Comparison of ENCODE assay signal across 9 cellular contexts in the genomic region with DNA sequence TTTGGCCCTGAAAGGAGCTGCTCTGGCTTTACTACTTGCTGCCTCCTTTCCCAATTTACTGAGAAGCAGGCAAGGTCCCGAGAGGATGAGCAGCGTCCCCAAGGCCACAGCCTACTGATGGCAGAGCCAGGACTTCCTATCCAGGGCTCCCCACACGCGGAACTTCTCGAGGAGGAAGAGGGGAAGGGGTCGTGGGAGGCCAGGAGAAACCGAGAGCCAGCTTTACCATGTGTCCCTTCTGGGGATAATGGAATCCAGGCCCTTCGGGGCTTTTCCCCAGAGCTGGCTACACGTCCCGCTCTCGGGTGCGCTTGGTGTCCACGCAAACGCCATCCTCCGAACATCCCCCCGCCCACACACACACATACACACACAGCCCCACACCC. TPM values are rescaled to one million over a fixed set of nuclear protein-coding genes. Genes with fewer than 3 reads are reported as not detected.
A peak's percentile ranks its signal among the peaks of the same experiment; 100 is the strongest.
DNase-seq lines count a peak whose midpoint lies in the region; ATAC-seq and TF ChIP-seq lines count a peak whose summit lies in the region.
"Had no signal": no experiment of that assay in that cellular context is flagged by ENCODE, and none has a peak within 500 bp of the region (broad histone marks: within the 10 kb centered on the region; RNA-seq: fewer than 3 reads in every experiment).

No MANE protein-coding gene starts in this region.

- no peak for ATAC-seq in Right ventricle myocardium inferior
- no peak for ATAC-seq in mucosa of descending colon
- ATAC-seq in GM21367 (IDR thresholded peaks at IDR 0.05; ENCODE audit: unreplicated experiment), result no peak

- intact Hi-C loops in left ventricle myocardium inferior (cut with micrococcal nuclease), result no loop called here
- intact Hi-C loops in Right ventricle myocardium inferior (cut with DNase I), result no loop called here
- intact Hi-C loops in mucosa of descending colon (cut with DNase I, micrococcal nuclease), result no loop called here

- H3K36me3 ChIP-seq in left ventricle myocardium inferior (no peaks in the 10 kb centered on the region), mucosa of descending colon (ENCODE audit: low read depth) (no peaks in the 10 kb centered on the region)

- peak overlapping the region; percentile 84 for H3K4me3 ChIP-seq in left ventricle myocardium inferior
- H3K4me3 ChIP-seq in cardiac fibroblast (replicated peaks in 1 of 2; ENCODE audit: low read depth in 2 of 2, low read length in 2 of 2), result peak overlapping the region; percentile 72 to 76
- peak overlapping the region; percentile 24 for H3K4me3 ChIP-seq in mucosa of descending colon

- TF ChIP-seq CTCF in left ventricle myocardium inferior (IDR thresholded peaks at IDR 0.05; ENCODE audit: borderline replicate concordance), result no peak
- TF ChIP-seq CTCF in cardiac fibroblast (IDR thresholded peaks at IDR 0.05; ENCODE audit: low read depth, low read length), result no peak
- no peak for TF ChIP-seq CTCF in mucosa of descending colon (IDR thresholded peaks at IDR 0.05)

- no peaks in the 10 kb centered on the region for H3K9me3 ChIP-seq in left ventricle myocardium inferior (replicated peaks)
- H3K9me3 ChIP-seq in mucosa of descending colon, result no peaks in the 10 kb centered on the region

- DNase-seq in left ventricle myocardium inferior (no peak), Right ventricle myocardium inferior (ENCODE audit: missing footprints) (no peak), cardiac fibroblast (ENCODE audit: low read depth in 2 of 2) (no peak), mucosa of descending colon (no peak), SW 1271 (lab: John Stamatoyannopoulos, UW) (no peak), AG20443 (ENCODE audit: low spot score) (no peak), NOMO-1 treated with DMSO at 0.1 percent for 48 hours (lab: John Stamatoyannopoulos, UW; ENCODE audit: unreplicated experiment) (no peak)

- no peaks in the 10 kb centered on the region for H3K27me3 ChIP-seq in left ventricle myocardium inferior (ENCODE audit: low read depth)

- peak overlapping the region; percentile 99 for H3K27ac ChIP-seq in left ventricle myocardium inferior (replicated peaks)

- peaks cover 60% of the 10 kb centered on the region for H3K4me1 ChIP-seq in left ventricle myocardium inferior
- H3K4me1 ChIP-seq in mucosa of descending colon (ENCODE audit: low read depth), result peaks cover 24% of the 10 kb centered on the region

RNA-seq across cellular contexts. Expression of a gene that starts 4.3 kb away (rescaled TPM):
- total RNA-seq in left ventricle myocardium inferior, result 38.7 TPM
- total RNA-seq in Right ventricle myocardium inferior, result 31.1 TPM
- 10 to 100 TPM in 2 of 3 donors, 1 to 10 TPM in 1; 8.1 to 94.0 (median 20.2) TPM for total RNA-seq in mucosa of descending colon
- total RNA-seq: T-helper 2 cell treated with Interferon-gamma antibody and Interleukin-4, amounts not matched to agents 100 ng/mL and 5 ng/mL, for 36 hours had no signal

Comparison
In these comparisons a context has a peak if more than half of its experiments do, and no peak if none do; other contexts are left out.
1. H3K4me3 ChIP-seq: peak in every context shown above with its lines; median percentile 84 in left ventricle myocardium inferior; 74 in cardiac fibroblast; 24 in mucosa of descending colon.